ENCODE assay signal across 1 cellular context in genomic region chr3:130111185-130111864, GRCh38.
TF ChIP-seq lines count a peak whose summit lies in the region.

No MANE protein-coding gene starts in this region.

TF ChIP-seq in HEK293, 187 proteins besides CTCF, POLR2A, EP300 and RAD21 (continued from another document):
- no peak for TF ChIP-seq PRDM2 (tag by site-specific recombination; IDR thresholded peaks at IDR 0.05; ENCODE audit: borderline replicate concordance)
- no peak for TF ChIP-seq ZNF544 (tag by site-specific recombination; IDR thresholded peaks at IDR 0.05)
- no peak for TF ChIP-seq ZBTB44 (tag by site-specific recombination; IDR thresholded peaks at IDR 0.05)
- no peak for TF ChIP-seq ZNF19 (tag by site-specific recombination; IDR thresholded peaks at IDR 0.05; ENCODE audit: low read depth)
- TF ChIP-seq ZNF132 (tag by site-specific recombination; IDR thresholded peaks at IDR 0.05; ENCODE audit: borderline replicate concordance) = no peak
- no peak for TF ChIP-seq ZNF791 (tag by site-specific recombination; IDR thresholded peaks at IDR 0.05)
- no peak for TF ChIP-seq ZNF18 (tag by site-specific recombination; IDR thresholded peaks at IDR 0.05)
- TF ChIP-seq ZNF174 (tag by site-specific recombination; IDR thresholded peaks at IDR 0.05) = no peak
- TF ChIP-seq IKZF3 (tag by site-specific recombination; IDR thresholded peaks at IDR 0.05) = peak; percentile 96
- TF ChIP-seq TCF7L2 (IDR thresholded peaks at IDR 0.05; ENCODE audit: borderline replicate concordance, low read depth, low read length) = no peak
- TF ChIP-seq OSR2 (tag by site-specific recombination; IDR thresholded peaks at IDR 0.05) = no peak
- TF ChIP-seq REST (tag by site-specific recombination; IDR thresholded peaks at IDR 0.05) = no peak
- TF ChIP-seq ZNF394 (tag by site-specific recombination; IDR thresholded peaks at IDR 0.05; ENCODE audit: borderline replicate concordance) = no peak
- TF ChIP-seq ZNF16 (tag by site-specific recombination; IDR thresholded peaks at IDR 0.05; ENCODE audit: low read depth) = no peak
- no peak for TF ChIP-seq PRDM1 (tag by site-specific recombination; IDR thresholded peaks at IDR 0.05)
- no peak for TF ChIP-seq GFI1B (tag by site-specific recombination; IDR thresholded peaks at IDR 0.05)
- no peak for TF ChIP-seq ZBTB8A (tag by site-specific recombination; IDR thresholded peaks at IDR 0.05)
- TF ChIP-seq ZNF341 (tag by site-specific recombination; IDR thresholded peaks at IDR 0.05; ENCODE audit: low read depth) = no peak
